1 cellular context compared by ENCODE assay signal in the genomic region with DNA sequence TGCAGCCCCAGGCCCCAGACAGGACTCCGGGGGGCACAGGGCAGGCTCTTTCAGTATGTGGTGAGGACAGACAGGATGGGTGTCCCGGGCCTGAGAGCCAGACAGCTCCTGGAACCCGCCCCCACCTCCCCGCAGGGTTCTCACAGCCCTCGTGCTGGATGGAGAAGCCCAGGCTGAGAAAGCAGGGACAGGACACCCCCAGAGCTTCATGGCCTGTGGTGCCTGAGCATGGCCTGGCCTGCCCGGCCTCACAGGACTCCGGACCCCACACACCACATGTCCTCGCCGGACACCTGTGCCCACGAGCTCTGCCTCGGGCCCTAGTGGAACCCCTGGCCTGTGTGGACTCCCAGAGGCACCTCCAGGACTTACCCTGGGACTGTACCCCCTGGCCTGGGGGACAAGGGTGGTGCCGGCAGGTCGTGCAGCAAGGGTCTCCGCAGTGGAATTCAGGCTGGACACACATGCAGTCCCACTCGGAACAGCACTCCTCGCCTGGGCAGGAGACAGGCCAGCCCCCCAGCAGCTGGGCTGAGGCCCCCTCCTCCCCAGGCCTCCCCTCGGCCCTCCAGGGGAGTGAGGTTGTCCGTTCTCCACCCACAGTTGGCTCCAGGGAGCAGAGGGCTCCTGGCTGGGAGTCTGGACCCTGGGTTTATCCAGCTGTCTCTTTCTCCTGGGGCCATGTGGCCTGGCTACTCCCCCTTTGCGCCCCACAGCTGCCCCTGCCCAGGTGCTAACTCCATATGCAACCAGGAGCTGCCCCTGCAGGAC.
TF ChIP-seq lines count a peak whose summit lies in the region.

No MANE protein-coding gene starts in this region.

TF ChIP-seq in H1, 55 proteins besides CTCF, POLR2A, EP300 and RAD21:
- no peak for TF ChIP-seq SIN3A (conservative IDR thresholded peaks at IDR 0.05 in 1 of 2, IDR thresholded peaks at IDR 0.05 in 1 of 2; ENCODE audit: low read depth in 1 of 2, low read length in 2 of 2)
- no peak for TF ChIP-seq CHD2 (IDR thresholded peaks at IDR 0.05; ENCODE audit: low read length)
- TF ChIP-seq, protein P1, sequence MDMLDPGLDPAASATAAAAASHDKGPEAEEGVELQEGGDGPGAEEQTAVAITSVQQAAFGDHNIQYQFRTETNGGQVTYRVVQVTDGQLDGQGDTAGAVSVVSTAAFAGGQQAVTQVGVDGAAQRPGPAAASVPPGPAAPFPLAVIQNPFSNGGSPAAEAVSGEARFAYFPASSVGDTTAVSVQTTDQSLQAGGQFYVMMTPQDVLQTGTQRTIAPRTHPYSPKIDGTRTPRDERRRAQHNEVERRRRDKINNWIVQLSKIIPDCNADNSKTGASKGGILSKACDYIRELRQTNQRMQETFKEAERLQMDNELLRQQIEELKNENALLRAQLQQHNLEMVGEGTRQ (IDR thresholded peaks at IDR 0.05; ENCODE audit: low read length): no peak
- no peak for TF ChIP-seq YY1 (IDR thresholded peaks at IDR 0.05; ENCODE audit: low read depth, low read length)
- TF ChIP-seq JUND (IDR thresholded peaks at IDR 0.05; ENCODE audit: low read length): no peak
- TF ChIP-seq TAF1 (IDR thresholded peaks at IDR 0.05; ENCODE audit: low read depth, low read length): no peak
- TF ChIP-seq, protein P2, sequence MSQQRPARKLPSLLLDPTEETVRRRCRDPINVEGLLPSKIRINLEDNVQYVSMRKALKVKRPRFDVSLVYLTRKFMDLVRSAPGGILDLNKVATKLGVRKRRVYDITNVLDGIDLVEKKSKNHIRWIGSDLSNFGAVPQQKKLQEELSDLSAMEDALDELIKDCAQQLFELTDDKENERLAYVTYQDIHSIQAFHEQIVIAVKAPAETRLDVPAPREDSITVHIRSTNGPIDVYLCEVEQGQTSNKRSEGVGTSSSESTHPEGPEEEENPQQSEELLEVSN (IDR thresholded peaks at IDR 0.05): no peak
- TF ChIP-seq CEBPB (IDR thresholded peaks at IDR 0.05; ENCODE audit: low read depth, low read length): no peak
- TF ChIP-seq RNF2 (IDR thresholded peaks at IDR 0.05; ENCODE audit: borderline replicate concordance, low read depth, low read length, missing control alignments, poor library complexity, severe bottlenecking): no peak
- TF ChIP-seq RFX5 (IDR thresholded peaks at IDR 0.05; ENCODE audit: borderline replicate concordance, low read depth, low read length): no peak
- no peak for TF ChIP-seq SP2 (IDR thresholded peaks at IDR 0.05; ENCODE audit: low read length)
- no peak for TF ChIP-seq BACH1 (IDR thresholded peaks at IDR 0.05; ENCODE audit: low read length)
- no peak for TF ChIP-seq JUN (IDR thresholded peaks at IDR 0.05; ENCODE audit: low read depth, low read length)
- no peak for TF ChIP-seq KDM1A (IDR thresholded peaks at IDR 0.05; ENCODE audit: borderline replicate concordance, low read length)
- TF ChIP-seq, protein P3, sequence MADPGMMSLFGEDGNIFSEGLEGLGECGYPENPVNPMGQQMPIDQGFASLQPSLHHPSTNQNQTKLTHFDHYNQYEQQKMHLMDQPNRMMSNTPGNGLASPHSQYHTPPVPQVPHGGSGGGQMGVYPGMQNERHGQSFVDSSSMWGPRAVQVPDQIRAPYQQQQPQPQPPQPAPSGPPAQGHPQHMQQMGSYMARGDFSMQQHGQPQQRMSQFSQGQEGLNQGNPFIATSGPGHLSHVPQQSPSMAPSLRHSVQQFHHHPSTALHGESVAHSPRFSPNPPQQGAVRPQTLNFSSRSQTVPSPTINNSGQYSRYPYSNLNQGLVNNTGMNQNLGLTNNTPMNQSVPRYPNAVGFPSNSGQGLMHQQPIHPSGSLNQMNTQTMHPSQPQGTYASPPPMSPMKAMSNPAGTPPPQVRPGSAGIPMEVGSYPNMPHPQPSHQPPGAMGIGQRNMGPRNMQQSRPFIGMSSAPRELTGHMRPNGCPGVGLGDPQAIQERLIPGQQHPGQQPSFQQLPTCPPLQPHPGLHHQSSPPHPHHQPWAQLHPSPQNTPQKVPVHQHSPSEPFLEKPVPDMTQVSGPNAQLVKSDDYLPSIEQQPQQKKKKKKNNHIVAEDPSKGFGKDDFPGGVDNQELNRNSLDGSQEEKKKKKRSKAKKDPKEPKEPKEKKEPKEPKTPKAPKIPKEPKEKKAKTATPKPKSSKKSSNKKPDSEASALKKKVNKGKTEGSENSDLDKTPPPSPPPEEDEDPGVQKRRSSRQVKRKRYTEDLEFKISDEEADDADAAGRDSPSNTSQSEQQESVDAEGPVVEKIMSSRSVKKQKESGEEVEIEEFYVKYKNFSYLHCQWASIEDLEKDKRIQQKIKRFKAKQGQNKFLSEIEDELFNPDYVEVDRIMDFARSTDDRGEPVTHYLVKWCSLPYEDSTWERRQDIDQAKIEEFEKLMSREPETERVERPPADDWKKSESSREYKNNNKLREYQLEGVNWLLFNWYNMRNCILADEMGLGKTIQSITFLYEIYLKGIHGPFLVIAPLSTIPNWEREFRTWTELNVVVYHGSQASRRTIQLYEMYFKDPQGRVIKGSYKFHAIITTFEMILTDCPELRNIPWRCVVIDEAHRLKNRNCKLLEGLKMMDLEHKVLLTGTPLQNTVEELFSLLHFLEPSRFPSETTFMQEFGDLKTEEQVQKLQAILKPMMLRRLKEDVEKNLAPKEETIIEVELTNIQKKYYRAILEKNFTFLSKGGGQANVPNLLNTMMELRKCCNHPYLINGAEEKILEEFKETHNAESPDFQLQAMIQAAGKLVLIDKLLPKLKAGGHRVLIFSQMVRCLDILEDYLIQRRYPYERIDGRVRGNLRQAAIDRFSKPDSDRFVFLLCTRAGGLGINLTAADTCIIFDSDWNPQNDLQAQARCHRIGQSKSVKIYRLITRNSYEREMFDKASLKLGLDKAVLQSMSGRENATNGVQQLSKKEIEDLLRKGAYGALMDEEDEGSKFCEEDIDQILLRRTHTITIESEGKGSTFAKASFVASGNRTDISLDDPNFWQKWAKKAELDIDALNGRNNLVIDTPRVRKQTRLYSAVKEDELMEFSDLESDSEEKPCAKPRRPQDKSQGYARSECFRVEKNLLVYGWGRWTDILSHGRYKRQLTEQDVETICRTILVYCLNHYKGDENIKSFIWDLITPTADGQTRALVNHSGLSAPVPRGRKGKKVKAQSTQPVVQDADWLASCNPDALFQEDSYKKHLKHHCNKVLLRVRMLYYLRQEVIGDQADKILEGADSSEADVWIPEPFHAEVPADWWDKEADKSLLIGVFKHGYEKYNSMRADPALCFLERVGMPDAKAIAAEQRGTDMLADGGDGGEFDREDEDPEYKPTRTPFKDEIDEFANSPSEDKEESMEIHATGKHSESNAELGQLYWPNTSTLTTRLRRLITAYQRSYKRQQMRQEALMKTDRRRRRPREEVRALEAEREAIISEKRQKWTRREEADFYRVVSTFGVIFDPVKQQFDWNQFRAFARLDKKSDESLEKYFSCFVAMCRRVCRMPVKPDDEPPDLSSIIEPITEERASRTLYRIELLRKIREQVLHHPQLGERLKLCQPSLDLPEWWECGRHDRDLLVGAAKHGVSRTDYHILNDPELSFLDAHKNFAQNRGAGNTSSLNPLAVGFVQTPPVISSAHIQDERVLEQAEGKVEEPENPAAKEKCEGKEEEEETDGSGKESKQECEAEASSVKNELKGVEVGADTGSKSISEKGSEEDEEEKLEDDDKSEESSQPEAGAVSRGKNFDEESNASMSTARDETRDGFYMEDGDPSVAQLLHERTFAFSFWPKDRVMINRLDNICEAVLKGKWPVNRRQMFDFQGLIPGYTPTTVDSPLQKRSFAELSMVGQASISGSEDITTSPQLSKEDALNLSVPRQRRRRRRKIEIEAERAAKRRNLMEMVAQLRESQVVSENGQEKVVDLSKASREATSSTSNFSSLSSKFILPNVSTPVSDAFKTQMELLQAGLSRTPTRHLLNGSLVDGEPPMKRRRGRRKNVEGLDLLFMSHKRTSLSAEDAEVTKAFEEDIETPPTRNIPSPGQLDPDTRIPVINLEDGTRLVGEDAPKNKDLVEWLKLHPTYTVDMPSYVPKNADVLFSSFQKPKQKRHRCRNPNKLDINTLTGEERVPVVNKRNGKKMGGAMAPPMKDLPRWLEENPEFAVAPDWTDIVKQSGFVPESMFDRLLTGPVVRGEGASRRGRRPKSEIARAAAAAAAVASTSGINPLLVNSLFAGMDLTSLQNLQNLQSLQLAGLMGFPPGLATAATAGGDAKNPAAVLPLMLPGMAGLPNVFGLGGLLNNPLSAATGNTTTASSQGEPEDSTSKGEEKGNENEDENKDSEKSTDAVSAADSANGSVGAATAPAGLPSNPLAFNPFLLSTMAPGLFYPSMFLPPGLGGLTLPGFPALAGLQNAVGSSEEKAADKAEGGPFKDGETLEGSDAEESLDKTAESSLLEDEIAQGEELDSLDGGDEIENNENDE (IDR thresholded peaks at IDR 0.05; ENCODE audit: insufficient replicate concordance, low read length): no peak
- no peak for TF ChIP-seq NANOG (IDR thresholded peaks at IDR 0.05; ENCODE audit: insufficient read depth, low read depth, low read length, poor library complexity, severe bottlenecking)
